Comparison of ENCODE assay signal across 10 cellular contexts in the genomic region with DNA sequence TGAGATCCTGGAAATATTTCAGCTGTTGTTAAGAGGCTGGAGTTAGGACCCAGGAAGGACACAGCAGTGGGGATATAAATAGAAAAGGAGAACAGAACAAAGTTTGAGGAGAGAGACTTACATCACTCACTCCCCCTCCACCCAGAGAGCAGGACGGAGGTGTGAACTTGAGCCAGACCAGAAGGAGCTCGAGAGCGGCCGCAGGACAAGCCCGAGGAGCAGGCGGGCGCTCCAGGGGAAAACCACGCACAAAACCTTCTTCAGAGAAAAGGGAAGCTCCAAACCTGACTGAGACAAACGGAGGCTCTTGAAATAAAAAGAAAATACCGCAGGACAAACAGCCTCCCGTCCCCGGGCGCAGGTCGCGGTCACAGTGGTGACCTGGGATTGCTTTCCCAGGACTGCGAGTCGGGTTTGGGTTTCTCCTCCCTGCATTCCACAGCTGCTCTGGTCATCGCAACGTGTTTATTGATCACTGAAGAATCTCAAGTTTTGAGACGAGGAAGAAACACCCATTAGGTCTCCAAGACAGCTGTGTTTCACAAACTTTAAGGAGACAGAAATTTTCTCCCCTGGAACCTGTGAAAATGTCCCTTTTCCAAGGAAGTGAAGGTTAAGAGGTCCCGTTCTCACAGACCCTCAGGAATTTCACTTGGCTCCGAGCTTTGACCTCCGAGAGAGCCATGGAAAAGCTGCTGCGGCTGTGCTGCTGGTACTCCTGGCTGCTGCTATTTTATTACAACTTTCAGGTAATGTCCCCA. TPM values are rescaled to one million over a fixed set of nuclear protein-coding genes. Genes with fewer than 3 reads are reported as not detected.
DNase-seq lines count a peak whose midpoint lies in the region; TF ChIP-seq lines count a peak whose summit lies in the region.
"Had no signal": no experiment of that assay in that cellular context is flagged by ENCODE, and none has a peak within 500 bp of the region (broad histone marks: within the 10 kb centered on the region; RNA-seq: fewer than 3 reads in every experiment).

ADGRD1 (plus strand) TSS at position 125 of the 761 bp plus-strand sequence; CDS start at position 684, 559 bp downstream.

- TF ChIP-seq CTCF in BJ (IDR thresholded peaks at IDR 0.05; ENCODE audit: insufficient read depth, low read depth, low read length): no peak
- TF ChIP-seq CTCF in osteoblast (IDR thresholded peaks at IDR 0.05; ENCODE audit: extremely low read depth, low read depth, low read length): no peak

- H3K36me3 ChIP-seq in BJ (ENCODE audit: control insufficient read depth, insufficient read depth, low read length) (no peaks in the 10 kb centered on the region; the same call in 1 of the 2 replicates), osteoblast (ENCODE audit: insufficient read depth, low read length) (no peaks in the 10 kb centered on the region), Karpas-422 (ENCODE audit: insufficient read depth, low read length) (no peaks in the 10 kb centered on the region)

- no peaks in the 10 kb centered on the region for H3K27me3 ChIP-seq in BJ (ENCODE audit: control insufficient read depth, insufficient read depth, low read length)
- H3K27me3 ChIP-seq in osteoblast (ENCODE audit: insufficient read depth, low read length): no peaks in the 10 kb centered on the region
- H3K27me3 ChIP-seq in Karpas-422 (ENCODE audit: low read length): no peaks in the 10 kb centered on the region

- POLR2A ChIA-PET in BJ (lab: Charles Lee): interaction anchor here (1.5 kb wide), 1 partner anchor 22 kb away, joined by 10 read pairs; no protein-coding TSS in a partner anchor

- H3K4me2 ChIP-seq in osteoblast (ENCODE audit: insufficient read depth, low read length) (no peak within 1 kb of the TSS), Karpas-422 (ENCODE audit: low read depth, low read length, poor library complexity, severe bottlenecking) (no peak within 1 kb of the TSS)

- no peaks in the 10 kb centered on the region for H3K9me3 ChIP-seq in osteoblast (ENCODE audit: low read depth, low read length)
- H3K9me3 ChIP-seq in Karpas-422 (ENCODE audit: low read length): no peaks in the 10 kb centered on the region

- H2AFZ ChIP-seq in osteoblast (ENCODE audit: low read length) (peak within 1 kb of the TSS; percentile 41), Karpas-422 (ENCODE audit: low read length) (no peak within 1 kb of the TSS)

- H4K20me1 ChIP-seq in osteoblast (ENCODE audit: insufficient read depth, low read length) (no peaks in the 10 kb centered on the region), Karpas-422 (ENCODE audit: insufficient read depth, low read depth, low read length) (no peaks in the 10 kb centered on the region)

- no peak for DNase-seq in BJ (ENCODE audit: low read depth)
- peak; percentile 66 for DNase-seq in NOMO-1 treated with DMSO at 0.1 percent for 48 hours (lab: John Stamatoyannopoulos, UW; ENCODE audit: unreplicated experiment)
- peak; percentile 37 for DNase-seq in globus pallidus (ENCODE audit: low spot score)
- peak; percentile 53 for DNase-seq in osteoblast (ENCODE audit: insufficient read length, low spot score, missing footprints)
- no peak for DNase-seq in NCI-H1930 (lab: John Stamatoyannopoulos, UW)
- DNase-seq in 8988T: no peak
- no peak for DNase-seq in glomerular visceral epithelial cell (ENCODE audit: extremely low spot score)
- no peak for DNase-seq in Karpas-422
- DNase-seq: CD4-positive, CD25-positive, alpha-beta regulatory T cell had no signal

- H3K27ac ChIP-seq in osteoblast (ENCODE audit: low read depth, low read length) (no peak within 1 kb of the TSS), Karpas-422 (ENCODE audit: low read length) (no peak within 1 kb of the TSS)
- H3K27ac ChIP-seq: VCaP had no signal

- H3K4me1 ChIP-seq in osteoblast (ENCODE audit: insufficient read depth, low read length) (no peaks in the 10 kb centered on the region), Karpas-422 (ENCODE audit: low read length) (no peaks in the 10 kb centered on the region)

- no peak within 1 kb of the TSS for H3K9ac ChIP-seq in Karpas-422 (ENCODE audit: low read length)

- CTCF ChIA-PET in BJ (lab: Yijun Ruan, JAX): interaction anchor here (0.5 to 1.8 kb wide), 2 partner anchors 38 to 996 kb away, joined by 5 to 7 read pairs; partner anchors contain the start of gene EP400

- H3K4me3 ChIP-seq in BJ (ENCODE audit: low read depth, low read length) (peak within 1 kb of the TSS; percentile 63), osteoblast (ENCODE audit: insufficient read depth, low read length) (no peak within 1 kb of the TSS), Karpas-422 (ENCODE audit: low read length) (no peak within 1 kb of the TSS)

- H3K79me2 ChIP-seq in osteoblast (ENCODE audit: insufficient read depth, low read length) (no peaks in the 10 kb centered on the region), Karpas-422 (ENCODE audit: low read length) (no peaks in the 10 kb centered on the region)

- no peaks in the 10 kb centered on the region for H3K9me2 ChIP-seq in Karpas-422 (replicated peaks; ENCODE audit: insufficient read depth, low read length)

RNA-seq across cellular contexts. Expression of gene ADGRD1, which starts in this region (rescaled TPM):
- 40.1 and 68.5 TPM in 2 replicates for polyA plus RNA-seq in BJ (2011; rRNA removed)
- polyA minus RNA-seq in BJ (2011; rRNA and poly(A)+ RNA removed): 27.9 and 29.3 TPM in 2 replicates
- total RNA-seq in osteoblast: 0.29 and 0.72 TPM in 2 replicates
- not detected in 2 replicates for total RNA-seq in Karpas-422 (2014; rRNA removed; shearing (Covaris generic); ENCODE audit: low replicate concordance)
- total RNA-seq: CD4-positive, CD25-positive, alpha-beta regulatory T cell had no signal

Comparison
In these comparisons a context has a peak if more than half of its experiments do, and no peak if none do; other contexts are left out.
1. Peak in DNase-seq in osteoblast; RNA of the gene not detected or under 1 TPM.
2. DNase-seq: peak in NOMO-1 treated with DMSO at 0.1 percent for 48 hours (single experiment) and globus pallidus (single experiment); none in BJ (single experiment), NCI-H1930 (0 of 2), 8988T (single experiment), glomerular visceral epithelial cell (single experiment) and Karpas-422 (single experiment).